In the genomic region with DNA sequence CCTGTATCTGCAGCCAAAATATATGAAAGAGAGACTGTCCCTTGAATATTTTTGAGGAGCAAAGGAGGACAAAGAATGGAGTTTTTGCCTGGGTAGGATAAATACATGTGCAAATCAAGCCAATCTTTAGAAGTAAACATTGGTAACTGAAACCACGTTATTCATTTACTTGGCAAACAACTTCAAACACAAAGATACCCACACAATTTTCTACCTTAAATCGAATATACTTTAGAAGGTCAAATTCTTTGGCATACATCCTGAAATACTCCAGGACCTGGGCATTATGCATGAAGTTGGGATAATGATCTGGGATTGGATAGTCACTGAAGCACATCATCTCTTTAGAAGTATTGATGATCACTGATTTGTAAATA, we compare ENCODE assay signal across 27 cellular contexts. TPM values are rescaled to one million over a fixed set of nuclear protein-coding genes. Genes with fewer than 3 reads are reported as not detected.
DNase-seq lines count a peak whose midpoint lies in the region; ATAC-seq, FAIRE-seq and TF ChIP-seq lines count a peak whose summit lies in the region.
"Had no signal": no experiment of that assay in that cellular context is flagged by ENCODE, and none has a peak within 500 bp of the region (broad histone marks: within the 10 kb centered on the region; RNA-seq: fewer than 3 reads in every experiment).

No MANE protein-coding gene starts in this region.

- H3K36me3 ChIP-seq in HepG2 (replicated peaks in 1 of 2; ENCODE audit: control insufficient read depth in 1 of 2, insufficient read depth in 2 of 2, low read length in 2 of 2) = peaks cover 7 to 43% of the 10 kb centered on the region in 2 experiments
- H3K36me3 ChIP-seq: BE2C had no signal

- ATAC-seq in HepG2 = peak; percentile 91
- no peak for ATAC-seq in GM18520 (IDR thresholded peaks at IDR 0.05; ENCODE audit: unreplicated experiment)
- ATAC-seq: GM12878, K562, Panc1 had no signal

- no peak for TF ChIP-seq POLR2A in HepG2 (IDR thresholded peaks at IDR 0.05; ENCODE audit: insufficient read depth in 1 of 2, low read depth in 2 of 2, low read length in 2 of 2)

- POLR2A ChIA-PET in HepG2 (lab: Yijun Ruan, JAX) = interaction anchor here (0.7 to 7.6 kb wide), 7 partner anchors 9 to 44 kb away, joined by 3 to 101 read pairs (median 4); partner anchors contain the start of genes CHD1L and FMO5

- H3K4me3 ChIP-seq in HepG2 (replicated peaks in 1 of 3; ENCODE audit: insufficient read depth in 1 of 3, low read depth in 2 of 3, low read length in 3 of 3) = no peak overlapping the region
- H3K4me3 ChIP-seq: GM12878, K562 had no signal

- H3K4me1 ChIP-seq in HepG2 (ENCODE audit: insufficient read depth, low read length) = peaks cover 100% of the 10 kb centered on the region
- H3K4me1 ChIP-seq: BE2C had no signal

- DNase-seq in HuH-7 (ENCODE audit: low spot score) = peak; percentile 28
- DNase-seq in HepG2 (ENCODE audit: low spot score) = peak; percentile 96
- peak; percentile 9 for DNase-seq in renal cortical epithelial cell (ENCODE audit: low read depth)
- DNase-seq in occipital lobe (lab: John Stamatoyannopoulos, UW) = no peak
- no peak for DNase-seq in activated gamma-delta T cell treated with Interleukin-2 at 50 U/mL for 16 hours
- DNase-seq: ACHN, BE2C, EL, GDM1, HCEC 1CT, Kasumi-1, NCI-H1105 treated with DMSO at 0.1 percent for 48 hours, NCI-H146, NCI-H1930, NCI-H2107, NCI-H446 treated with DMSO at 0.1 percent for 48 hours, NCI-H526, SHP77, T-helper 1 cell had no signal

- intact Hi-C loops in HepG2 (cut with micrococcal nuclease; ENCODE audit: unreplicated experiment) = loop anchor here (1.0 to 2.0 kb wide), 2 partner anchors 24 to 43 kb away; partner anchors contain the start of gene PRKAB2

- FAIRE-seq in HepG2 (lab: Jason Lieb, UNC) = peak; percentile 82
- FAIRE-seq: GM12878, H1, K562 had no signal

- no peak for TF ChIP-seq RAD21 in HepG2 (CRISPR knock-in tag; IDR thresholded peaks at IDR 0.05)

- TF ChIP-seq EP300 in HepG2 (IDR thresholded peaks at IDR 0.05; ENCODE audit: low read depth in 2 of 2, low read length in 2 of 2) (peak in 1 of 2 experiments; percentile 96; a peak in 2 of 4 replicates), HepG2 (CRISPR knock-in tag; IDR thresholded peaks at IDR 0.05; ENCODE audit: borderline replicate concordance) (peak; percentile 86)

- H2AFZ ChIP-seq in HepG2 (ENCODE audit: low read length) = no peak overlapping the region

- H3K4me2 ChIP-seq in HepG2 (ENCODE audit: low read depth, low read length) = peak overlapping the region; percentile 47

- BruUV-seq in HepG2 (replicated peaks; lab: Mats Ljungman, UMichigan) = no TSS peak

- WGBS in HepG2 (ENCODE audit: low lambda C conversion rate) = 0% methylated on average over 2 of the region's 2 CpGs

- no peaks in the 10 kb centered on the region for H3K27me3 ChIP-seq in HepG2 (ENCODE audit: control insufficient read depth in 1 of 2, insufficient read depth in 2 of 2, low read length in 2 of 2)

- in situ Hi-C loops in HepG2 (cut with HindIII; ENCODE audit: extremely low pct_ligation_motif_present, low pct_unique_long_range_greater_than_20kb) = no loop called here

- H3K9ac ChIP-seq in HepG2 (ENCODE audit: insufficient read depth, low read depth, low read length) = peak overlapping the region; percentile 21

- H3K79me2 ChIP-seq in HepG2 (ENCODE audit: insufficient read depth, low read length) = peaks cover 40% of the 10 kb centered on the region

- no peaks in the 10 kb centered on the region for H3K9me3 ChIP-seq in HepG2 (ENCODE audit: low read length)
- H3K9me3 ChIP-seq: BE2C had no signal

- TF ChIP-seq CTCF in VCaP (conservative IDR thresholded peaks at IDR 0.05) (no peak), HepG2 (CRISPR knock-in tag; IDR thresholded peaks at IDR 0.05) (no peak)

- no peaks in the 10 kb centered on the region for H4K20me1 ChIP-seq in HepG2 (ENCODE audit: insufficient read depth, low read length)

- CTCF ChIA-PET in HepG2 (lab: Yijun Ruan, JAX; ENCODE audit: low intra/inter-chr PET ratio, low total read pairs) = interaction anchor here (1.7 kb wide), 1 partner anchor 27 kb away, joined by 8 read pairs; the partner anchor contains the start of gene CHD1L

- H3K27ac ChIP-seq in VCaP (peak overlapping the region; percentile 66), HepG2 (ENCODE audit: extremely low read length, insufficient read depth, low read length) (peak overlapping the region; percentile 75)
- H3K27ac ChIP-seq: HL-60, RWPE1 had no signal

RNA-seq across cellular contexts. Expression of gene FMO5, which starts 9.6 kb away (rescaled TPM):
- 48.2 and 59.5 TPM in 2 replicates for total RNA-seq in HepG2 (2016; rRNA removed; fragmentation: Illumina TruSeq; extraction: Trizol)
- 6.8 and 6.9 TPM in 2 replicates for total RNA-seq in HepG2 (2016; cell fraction: cytosol; rRNA removed; fragmentation: Illumina TruSeq; extraction: Trizol; ENCODE audit: low read depth)
- 49.0 and 63.7 TPM in 2 replicates for total RNA-seq in HepG2 (2016; cell fraction: insoluble cytoplasmic fraction; rRNA removed; fragmentation: Illumina TruSeq; extraction: Trizol)
- 11.1 and 12.7 TPM in 2 replicates for total RNA-seq in HepG2 (2016; cell fraction: membrane; rRNA removed; fragmentation: Illumina TruSeq; extraction: Trizol)
- total RNA-seq in HepG2 (2016; cell fraction: nucleus; rRNA removed; fragmentation: Illumina TruSeq; extraction: Trizol) = 47.7 and 49.9 TPM in 2 replicates
- polyA plus RNA-seq in HepG2 (2011; rRNA removed) = 149 and 155 TPM in 2 replicates
- polyA plus RNA-seq in HepG2 (2011; cell fraction: cytosol; rRNA removed) = 56.2 and 104 TPM in 2 replicates
- 198 and 259 TPM in 2 replicates for polyA plus RNA-seq in HepG2 (2011; cell fraction: nucleus; rRNA removed)
- 240 and 305 TPM in 2 replicates for polyA plus RNA-seq in HepG2 (2012)
- polyA plus RNA-seq in HepG2 (2016; cell fraction: cytosol; fragmentation: Illumina TruSeq; extraction: Trizol; ENCODE audit: low read depth) = 1.7 and 1.8 TPM in 2 replicates
- 40.5 and 43.0 TPM in 2 replicates for polyA plus RNA-seq in HepG2 (2016; cell fraction: insoluble cytoplasmic fraction; fragmentation: Illumina TruSeq; extraction: Trizol; ENCODE audit: low read depth)
- polyA plus RNA-seq in HepG2 (2016; cell fraction: membrane; fragmentation: Illumina TruSeq; extraction: Trizol; ENCODE audit: low read depth) = 4.7 TPM in 2 replicates
- 48.3 and 48.5 TPM in 2 replicates for polyA plus RNA-seq in HepG2 (2016; cell fraction: nucleus; fragmentation: Illumina TruSeq; extraction: Trizol; ENCODE audit: insufficient read depth, low read depth)
- 82.4 TPM in 1 of 2 replicates, not detected in the other for polyA minus RNA-seq in HepG2 (2011; rRNA and poly(A)+ RNA removed; ENCODE audit: low replicate concordance)
- 87.4 and 116 TPM in 2 replicates for polyA minus RNA-seq in HepG2 (2011; cell fraction: cytosol; rRNA and poly(A)+ RNA removed)
- polyA minus RNA-seq in HepG2 (2011; cell fraction: nucleus; rRNA and poly(A)+ RNA removed) = 369 and 460 TPM in 2 replicates
- total RNA-seq in renal cortical epithelial cell = 4.7 and 7.3 TPM in 2 replicates
- total RNA-seq in occipital lobe = 0.62 TPM

RNA-seq across cellular contexts. Expression of gene CHD1L, which starts 27.0 kb away (rescaled TPM):
- 111 and 123 TPM in 2 replicates for total RNA-seq in HepG2 (2016; rRNA removed; fragmentation: Illumina TruSeq; extraction: Trizol)
- 70.0 and 76.6 TPM in 2 replicates for total RNA-seq in HepG2 (2016; cell fraction: cytosol; rRNA removed; fragmentation: Illumina TruSeq; extraction: Trizol; ENCODE audit: low read depth)
- total RNA-seq in HepG2 (2016; cell fraction: insoluble cytoplasmic fraction; rRNA removed; fragmentation: Illumina TruSeq; extraction: Trizol) = 108 and 120 TPM in 2 replicates
- total RNA-seq in HepG2 (2016; cell fraction: membrane; rRNA removed; fragmentation: Illumina TruSeq; extraction: Trizol) = 74.5 and 80.2 TPM in 2 replicates
- 92.1 and 105 TPM in 2 replicates for total RNA-seq in HepG2 (2016; cell fraction: nucleus; rRNA removed; fragmentation: Illumina TruSeq; extraction: Trizol)
- 63.3 and 74.3 TPM in 2 replicates for polyA plus RNA-seq in HepG2 (2011; rRNA removed)
- 34.0 and 48.4 TPM in 2 replicates for polyA plus RNA-seq in HepG2 (2011; cell fraction: cytosol; rRNA removed)
- 72.3 and 87.3 TPM in 2 replicates for polyA plus RNA-seq in HepG2 (2011; cell fraction: nucleus; rRNA removed)
- polyA plus RNA-seq in HepG2 (2012) = 53.4 and 77.3 TPM in 2 replicates
- polyA plus RNA-seq in HepG2 (2016; cell fraction: cytosol; fragmentation: Illumina TruSeq; extraction: Trizol; ENCODE audit: low read depth) = 18.7 and 22.7 TPM in 2 replicates
- polyA plus RNA-seq in HepG2 (2016; cell fraction: insoluble cytoplasmic fraction; fragmentation: Illumina TruSeq; extraction: Trizol; ENCODE audit: low read depth) = 97.8 and 98.0 TPM in 2 replicates
- 37.9 and 38.5 TPM in 2 replicates for polyA plus RNA-seq in HepG2 (2016; cell fraction: membrane; fragmentation: Illumina TruSeq; extraction: Trizol; ENCODE audit: low read depth)
- polyA plus RNA-seq in HepG2 (2016; cell fraction: nucleus; fragmentation: Illumina TruSeq; extraction: Trizol; ENCODE audit: insufficient read depth, low read depth) = 151 TPM in 2 replicates
- polyA minus RNA-seq in HepG2 (2011; rRNA and poly(A)+ RNA removed; ENCODE audit: low replicate concordance) = 21.2 and 30.6 TPM in 2 replicates
- polyA minus RNA-seq in HepG2 (2011; cell fraction: cytosol; rRNA and poly(A)+ RNA removed) = 40.8 and 41.2 TPM in 2 replicates
- polyA minus RNA-seq in HepG2 (2011; cell fraction: nucleus; rRNA and poly(A)+ RNA removed) = 103 and 116 TPM in 2 replicates
- total RNA-seq in renal cortical epithelial cell = 37.9 and 50.2 TPM in 2 replicates
- 11.5 TPM for total RNA-seq in occipital lobe

RNA-seq across cellular contexts. Expression of gene PRKAB2, which starts 43.3 kb away (rescaled TPM):
- total RNA-seq in HepG2 (2016; rRNA removed; fragmentation: Illumina TruSeq; extraction: Trizol) (43.3 and 44.0 TPM in 2 replicates), renal cortical epithelial cell (6.1 and 19.7 TPM in 2 replicates), occipital lobe (33.4 TPM)
- total RNA-seq in HepG2 (2016; cell fraction: cytosol; rRNA removed; fragmentation: Illumina TruSeq; extraction: Trizol; ENCODE audit: low read depth) = 5.9 and 6.7 TPM in 2 replicates
- total RNA-seq in HepG2 (2016; cell fraction: insoluble cytoplasmic fraction; rRNA removed; fragmentation: Illumina TruSeq; extraction: Trizol) = 40.9 and 45.3 TPM in 2 replicates
- 23.1 and 25.7 TPM in 2 replicates for total RNA-seq in HepG2 (2016; cell fraction: membrane; rRNA removed; fragmentation: Illumina TruSeq; extraction: Trizol)
- 86.1 and 92.6 TPM in 2 replicates for total RNA-seq in HepG2 (2016; cell fraction: nucleus; rRNA removed; fragmentation: Illumina TruSeq; extraction: Trizol)
- polyA plus RNA-seq in HepG2 (2011; rRNA removed) = 97.3 and 118 TPM in 2 replicates
- 34.7 and 49.1 TPM in 2 replicates for polyA plus RNA-seq in HepG2 (2011; cell fraction: cytosol; rRNA removed)
- 185 and 187 TPM in 2 replicates for polyA plus RNA-seq in HepG2 (2011; cell fraction: nucleus; rRNA removed)
- 51.4 and 62.8 TPM in 2 replicates for polyA plus RNA-seq in HepG2 (2012)
- polyA plus RNA-seq in HepG2 (2016; cell fraction: cytosol; fragmentation: Illumina TruSeq; extraction: Trizol; ENCODE audit: low read depth) = 5.5 and 5.6 TPM in 2 replicates
- 32.6 and 34.9 TPM in 2 replicates for polyA plus RNA-seq in HepG2 (2016; cell fraction: insoluble cytoplasmic fraction; fragmentation: Illumina TruSeq; extraction: Trizol; ENCODE audit: low read depth)
- polyA plus RNA-seq in HepG2 (2016; cell fraction: membrane; fragmentation: Illumina TruSeq; extraction: Trizol; ENCODE audit: low read depth) = 15.9 and 16.3 TPM in 2 replicates
- polyA plus RNA-seq in HepG2 (2016; cell fraction: nucleus; fragmentation: Illumina TruSeq; extraction: Trizol; ENCODE audit: insufficient read depth, low read depth) = 108 and 114 TPM in 2 replicates
- 16.7 and 59.0 TPM in 2 replicates for polyA minus RNA-seq in HepG2 (2011; rRNA and poly(A)+ RNA removed; ENCODE audit: low replicate concordance)
- 29.4 and 33.7 TPM in 2 replicates for polyA minus RNA-seq in HepG2 (2011; cell fraction: cytosol; rRNA and poly(A)+ RNA removed)
- polyA minus RNA-seq in HepG2 (2011; cell fraction: nucleus; rRNA and poly(A)+ RNA removed) = 158 and 185 TPM in 2 replicates

Comparison
In these comparisons a context has a peak if more than half of its experiments do, and no peak if none do; other contexts are left out.
1. DNase-seq: peak in HuH-7 (single experiment), HepG2 (single experiment) and renal cortical epithelial cell (single experiment); none in occipital lobe (single experiment) and activated gamma-delta T cell treated with Interleukin-2 at 50 U/mL for 16 hours (single experiment).